In genomic region chr7:82419200-82419599, GRCh38 we compare ENCODE assay signal across 1 cellular context.
TF ChIP-seq lines count a peak whose summit lies in the region.

No MANE protein-coding gene starts in this region.

TF ChIP-seq in SK-N-SH, 30 proteins besides CTCF, POLR2A, EP300 and RAD21 (continued from another document):
- TF ChIP-seq USF2 (IDR thresholded peaks at IDR 0.05; ENCODE audit: borderline replicate concordance, low read depth, low read length) = no peak
- TF ChIP-seq GABPA (IDR thresholded peaks at IDR 0.05; ENCODE audit: low read depth) = no peak
- TF ChIP-seq CHD2 (IDR thresholded peaks at IDR 0.05; ENCODE audit: low read length, partially characterized antibody) = peak; percentile 85
- TF ChIP-seq USF1 (IDR thresholded peaks at IDR 0.05; ENCODE audit: borderline replicate concordance, low read depth) = no peak
- TF ChIP-seq RFX5 (IDR thresholded peaks at IDR 0.05; ENCODE audit: low read length) = no peak
- no peak for TF ChIP-seq ELF1 (IDR thresholded peaks at IDR 0.05)
- no peak for TF ChIP-seq TAF1 (IDR thresholded peaks at IDR 0.05; ENCODE audit: borderline replicate concordance, low read depth, low read length)
- no peak for TF ChIP-seq EZH2phosphoT487 (IDR thresholded peaks at IDR 0.05; ENCODE audit: borderline replicate concordance, low read depth)
- peak; percentile 40; the same call in 1 of the 2 replicates for TF ChIP-seq POLR2AphosphoS5 (IDR thresholded peaks at IDR 0.05; ENCODE audit: low read depth, low read length)
- no peak for TF ChIP-seq PBX3 (IDR thresholded peaks at IDR 0.05)
- peak; percentile 60 for TF ChIP-seq TCF12 (IDR thresholded peaks at IDR 0.05)
- no peak for TF ChIP-seq YY1 (IDR thresholded peaks at IDR 0.05; ENCODE audit: low read depth)
- peak; percentile 98 for TF ChIP-seq GATA2 (CRISPR knock-in tag; IDR thresholded peaks at IDR 0.05)
- TF ChIP-seq REST (IDR thresholded peaks at IDR 0.05; ENCODE audit: low read depth, low read length) = no peak
- TF ChIP-seq SIN3A (IDR thresholded peaks at IDR 0.05; ENCODE audit: borderline replicate concordance, low read depth, low read length) = no peak
- TF ChIP-seq TEAD4 (IDR thresholded peaks at IDR 0.05; ENCODE audit: borderline replicate concordance, insufficient read depth) = no peak
- TF ChIP-seq SMC3 (IDR thresholded peaks at IDR 0.05; ENCODE audit: low read depth, low read length) = no peak
- TF ChIP-seq RXRA (IDR thresholded peaks at IDR 0.05; ENCODE audit: borderline replicate concordance, low read depth) = no peak
